Comparison of ENCODE assay signal across 9 cellular contexts in the genomic region with DNA sequence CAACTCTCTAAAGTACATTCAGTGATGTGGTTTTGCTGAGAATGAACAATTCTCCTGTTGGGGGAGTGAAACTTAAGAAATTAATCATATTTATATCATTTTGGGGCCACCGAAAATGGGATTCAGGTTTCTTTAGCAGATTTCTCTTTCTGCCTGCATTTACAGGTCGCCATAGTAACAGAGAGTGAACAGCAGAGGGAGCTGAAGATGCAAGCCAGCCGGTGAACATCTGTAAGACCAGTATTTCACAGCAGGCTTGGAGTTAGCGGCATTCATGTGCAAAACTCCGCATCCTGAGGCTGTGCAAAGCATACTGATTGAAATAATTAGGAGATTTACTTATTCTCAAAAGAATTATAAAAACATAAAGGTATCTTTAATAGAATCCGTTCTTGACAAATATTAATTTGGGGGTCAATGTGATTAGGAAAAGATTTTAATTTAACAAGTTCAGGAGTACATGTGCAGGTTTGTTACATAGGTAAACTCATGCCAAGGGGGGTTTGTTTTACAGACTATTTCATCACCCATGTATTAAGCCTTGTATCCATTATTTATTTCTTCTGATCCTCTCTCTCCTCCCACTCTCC.
DNase-seq lines count a peak whose midpoint lies in the region; ATAC-seq and TF ChIP-seq lines count a peak whose summit lies in the region.
"Had no signal": no experiment of that assay in that cellular context is flagged by ENCODE, and none has a peak within 500 bp of the region (broad histone marks: within the 10 kb centered on the region; RNA-seq: fewer than 3 reads in every experiment).

No MANE protein-coding gene starts in this region.

- peaks cover 6% of the 10 kb centered on the region for H3K27me3 Mint-ChIP-seq in memory B cell

- ATAC-seq in GM19023 (IDR thresholded peaks at IDR 0.05; ENCODE audit: unreplicated experiment) (peak; percentile 100), HG03135 (IDR thresholded peaks at IDR 0.05; ENCODE audit: unreplicated experiment) (peak; percentile 100), memory B cell (ENCODE audit: low read depth) (peak; percentile 95)

- no peak overlapping the region for H3K27ac ChIP-seq in C4-2B

- no peaks in the 10 kb centered on the region for H3K36me3 Mint-ChIP-seq in memory B cell
- H3K36me3 Mint-ChIP-seq: IgD-negative memory B cell had no signal

- peaks cover 7% of the 10 kb centered on the region for H3K4me1 Mint-ChIP-seq in memory B cell

- peak; percentile 31 for DNase-seq in NCI-H226
- DNase-seq in activated CD4-positive, alpha-beta T cell treated with anti-CD3 and anti-CD28 coated beads for 48 hours, result peak; percentile 65
- peak; percentile 44 for DNase-seq in effector CD8-positive, alpha-beta T cell (lab: John Stamatoyannopoulos, UW)
- DNase-seq in memory B cell (ENCODE audit: low spot score in 2 of 2), result peak; percentile 31 to 32
- peak; percentile 64 for DNase-seq in stimulated activated CD8-positive, alpha-beta memory T cell treated with anti-CD3 and anti-CD28 coated beads, Interleukin-4, amount 100 ng/mL, for 48 hours

- H3K9me3 Mint-ChIP-seq in memory B cell, result no peaks in the 10 kb centered on the region
- H3K9me3 Mint-ChIP-seq: IgD-negative memory B cell had no signal

- H3K4me3 Mint-ChIP-seq in memory B cell, result no peak overlapping the region
- H3K4me3 Mint-ChIP-seq: IgD-negative memory B cell had no signal

- H3K27ac Mint-ChIP-seq in memory B cell, result no peak overlapping the region
- H3K27ac Mint-ChIP-seq: IgD-negative memory B cell had no signal

- peak; percentile 83 for TF ChIP-seq CTCF in C4-2B (conservative IDR thresholded peaks at IDR 0.05)
